18 cellular contexts compared by ENCODE assay signal in the genomic region with DNA sequence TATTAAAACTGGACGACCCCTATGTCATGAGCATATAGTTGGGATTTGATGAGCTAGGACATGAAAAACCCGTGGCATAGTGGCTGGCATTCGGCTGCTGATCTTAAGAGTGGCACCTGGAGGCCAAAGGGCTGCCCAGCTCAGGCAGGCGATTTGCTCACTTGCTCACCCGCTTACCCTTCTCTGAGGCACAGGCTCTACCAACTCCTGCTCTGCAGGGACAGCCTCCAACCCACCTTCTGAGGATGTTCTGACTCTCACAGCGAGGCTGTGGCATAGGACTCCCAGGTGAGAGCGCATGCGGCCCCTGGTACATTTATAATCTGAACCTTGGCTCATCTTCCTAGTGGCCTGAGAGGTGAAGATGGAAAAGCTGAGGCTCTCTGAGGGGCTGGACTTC. TPM values are rescaled to one million over a fixed set of nuclear protein-coding genes. Genes with fewer than 3 reads are reported as not detected.
"Had no signal": no experiment of that assay in that cellular context is flagged by ENCODE, and none has a peak within 500 bp of the region (broad histone marks: within the 10 kb centered on the region; RNA-seq: fewer than 3 reads in every experiment).

No MANE protein-coding gene starts in this region.

- H3K36me3 Mint-ChIP-seq: natural killer cell treated with Interleukin-12 subunit alpha and Interleukin-12 subunit beta and Interleukin-15 and Interleukin-18, amount 100 ng/mL, for 72 hours had no signal

- H3K4me3 ChIP-seq: ascending aorta, heart left ventricle had no signal

- ATAC-seq: activated naive CD8-positive, alpha-beta T cell treated with anti-CD3 and anti-CD28 coated beads, Interleukin-2, amount 50 U/mL, for 24 hours; heart left ventricle; left cardiac atrium had no signal

- H3K27me3 ChIP-seq: ascending aorta had no signal

- H3K9me3 ChIP-seq: ascending aorta, heart left ventricle had no signal

- H3K36me3 ChIP-seq: ascending aorta, heart left ventricle had no signal

- H3K9me3 Mint-ChIP-seq: activated naive CD8-positive, alpha-beta T cell treated with anti-CD3 and anti-CD28 coated beads, Interleukin-2, amount 50 U/mL, for 24 hours; immature natural killer cell; natural killer cell treated with Interleukin-12 subunit alpha and Interleukin-12 subunit beta and Interleukin-15 and Interleukin-18, amount 100 ng/mL, for 72 hours; stimulated activated naive CD8-positive, alpha-beta T cell treated with anti-CD3 and anti-CD28 coated beads, Interleukin-15, Interleukin-2, amounts not matched to agents 100 ng/mL and 50 ng/mL, for 24 hours had no signal

- H3K27ac ChIP-seq: ascending aorta, heart left ventricle had no signal

- DNase-seq: activated CD4-positive, alpha-beta T cell treated with anti-CD3 and anti-CD28 coated beads for 4 hours; activated naive CD4-positive, alpha-beta T cell treated with Interleukin-2 at 50 U/mL for 16 hours; activated naive CD8-positive, alpha-beta T cell treated with anti-CD3 and anti-CD28 coated beads, Interleukin-2, amount 50 U/mL, for 24 hours; foreskin melanocyte; heart left ventricle; immature natural killer cell; left cardiac atrium; stimulated activated CD4-positive, alpha-beta T cell treated with anti-CD3 and anti-CD28 coated beads, Interleukin-15, amount 100 ng/mL, for 24 hours; stimulated activated CD4-positive, alpha-beta T cell treated with anti-CD3 and anti-CD28 coated beads, Interleukin-4, amount 100 ng/mL, for 24 hours; T1000 had no signal

- H3K27ac Mint-ChIP-seq: activated naive CD8-positive, alpha-beta T cell treated with anti-CD3 and anti-CD28 coated beads, Interleukin-2, amount 50 U/mL, for 24 hours; immature natural killer cell; natural killer cell treated with Interleukin-12 subunit alpha and Interleukin-12 subunit beta and Interleukin-15 and Interleukin-18, amount 100 ng/mL, for 72 hours; stimulated activated naive CD8-positive, alpha-beta T cell treated with anti-CD3 and anti-CD28 coated beads, Interleukin-15, Interleukin-2, amounts not matched to agents 100 ng/mL and 50 ng/mL, for 24 hours had no signal

- H3K4me3 Mint-ChIP-seq: activated naive CD8-positive, alpha-beta T cell treated with anti-CD3 and anti-CD28 coated beads, Interleukin-2, amount 50 U/mL, for 24 hours; immature natural killer cell; natural killer cell treated with Interleukin-12 subunit alpha and Interleukin-12 subunit beta and Interleukin-15 and Interleukin-18, amount 100 ng/mL, for 72 hours; stimulated activated naive CD8-positive, alpha-beta T cell treated with anti-CD3 and anti-CD28 coated beads, Interleukin-15, Interleukin-2, amounts not matched to agents 100 ng/mL and 50 ng/mL, for 24 hours had no signal

- H3K4me1 ChIP-seq: ascending aorta had no signal

RNA-seq across cellular contexts. Expression of a gene that starts 1.0 kb away (rescaled TPM):
- total RNA-seq: bronchial epithelial cell, lung microvascular endothelial cell, osteocyte, temporal lobe, ureter had no signal
